8 cellular contexts compared by ENCODE assay signal in the genomic region with DNA sequence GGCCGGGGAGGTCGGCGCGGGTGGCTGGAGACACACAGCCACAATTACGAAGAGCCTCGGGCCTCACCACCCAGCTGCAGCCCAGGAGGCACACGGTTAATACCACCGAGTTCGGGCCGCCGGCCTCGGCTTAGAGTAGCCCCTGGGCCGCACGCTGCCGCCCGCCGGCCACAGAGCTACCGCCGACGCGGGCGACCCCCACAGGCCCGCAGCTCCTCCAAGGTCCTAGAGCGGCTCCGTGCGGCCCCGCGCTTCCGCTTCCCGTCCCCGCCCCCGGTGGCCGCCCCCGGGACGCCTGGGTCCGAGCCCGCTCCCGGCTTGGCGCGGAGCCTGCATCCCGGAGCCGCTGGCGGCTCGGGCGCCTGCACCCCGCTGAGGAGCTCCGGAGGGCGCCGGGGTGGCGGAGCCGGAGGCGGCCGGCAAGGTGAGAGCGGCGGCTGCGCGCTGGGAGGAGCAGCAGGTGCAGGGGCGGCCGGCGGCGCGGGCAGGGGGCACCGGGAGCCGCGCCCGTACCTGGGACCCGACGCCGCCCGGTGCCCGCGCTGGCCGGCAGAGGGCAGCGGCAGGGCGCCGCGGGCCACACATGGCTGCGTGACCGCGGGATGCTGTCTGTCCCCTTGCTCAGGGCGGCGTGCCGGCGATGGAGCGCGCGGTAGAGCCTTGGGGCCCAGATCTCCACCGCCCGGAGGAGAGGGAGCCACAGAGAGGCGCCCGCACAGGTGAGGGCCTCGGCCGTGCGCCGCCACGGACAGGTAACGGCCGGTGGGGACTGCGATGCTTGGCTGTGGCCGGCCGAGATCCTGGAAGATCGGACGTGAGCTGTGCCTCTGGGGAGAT. TPM values are rescaled to one million over a fixed set of nuclear protein-coding genes. Genes with fewer than 3 reads are reported as not detected.
DNase-seq lines count a peak whose midpoint lies in the region; ATAC-seq, FAIRE-seq and TF ChIP-seq lines count a peak whose summit lies in the region.

A gene (plus strand): TSS at position 266 of the 837 bp plus-strand sequence. CDS start 375 bp downstream, at position 641.

- ATAC-seq in HG03457 (IDR thresholded peaks at IDR 0.05; ENCODE audit: unreplicated experiment) = no peak

- no peaks in the 10 kb centered on the region for H3K9me3 ChIP-seq in astrocyte (ENCODE audit: insufficient read depth, low read depth, low read length)
- H3K9me3 ChIP-seq in right atrium auricular region = no peaks in the 10 kb centered on the region

- H3K4me1 Mint-ChIP-seq in HFFc6 (ENCODE audit: low read depth) = peaks cover 38% of the 10 kb centered on the region
- peaks cover 16% of the 10 kb centered on the region for H3K4me1 Mint-ChIP-seq in astrocyte (ENCODE audit: low read depth, unreplicated experiment)

- peaks cover 42% of the 10 kb centered on the region for H3K79me2 ChIP-seq in astrocyte (ENCODE audit: insufficient read depth, low read length)

- H3K27ac ChIP-seq in astrocyte (ENCODE audit: low read depth, low read length) = peak within 1 kb of the TSS; percentile 80
- peak within 1 kb of the TSS; percentile 84 to 89 for H3K27ac ChIP-seq in right atrium auricular region

- H2AFZ ChIP-seq in astrocyte (ENCODE audit: low read depth, low read length) = peak within 1 kb of the TSS; percentile 83

- peak within 1 kb of the TSS; percentile 91 for H3K4me3 Mint-ChIP-seq in HFFc6
- H3K4me3 Mint-ChIP-seq in astrocyte (ENCODE audit: unreplicated experiment) = peak within 1 kb of the TSS; percentile 90

- intact Hi-C loops in posterior cingulate gyrus (cut with DNase I) = loop anchor here (1.0 to 5.0 kb wide), 3 partner anchors 12 to 48 kb away; a partner anchor contains a TSS

- FAIRE-seq in astrocyte (lab: Jason Lieb, UNC) = no peak

- H3K27me3 Mint-ChIP-seq in HFFc6 (ENCODE audit: insufficient read depth) = no peaks in the 10 kb centered on the region; the same call in 1 of the 2 replicates
- H3K27me3 Mint-ChIP-seq in astrocyte (ENCODE audit: low read depth, unreplicated experiment) = no peaks in the 10 kb centered on the region

- H3K9ac ChIP-seq in astrocyte (ENCODE audit: low read length) = peak within 1 kb of the TSS; percentile 79

- H3K4me1 ChIP-seq in astrocyte (ENCODE audit: insufficient read depth, low read length) (peaks cover 26% of the 10 kb centered on the region), right atrium auricular region (peaks cover 0 to 32% of the 10 kb centered on the region in 2 donors)

- H3K36me3 ChIP-seq in astrocyte (ENCODE audit: insufficient read depth, low read length) (peaks cover 5% of the 10 kb centered on the region), right atrium auricular region (peaks cover 11% of the 10 kb centered on the region)

- no peaks in the 10 kb centered on the region for H3K36me3 Mint-ChIP-seq in HFFc6 (ENCODE audit: low read depth)
- peaks cover 13% of the 10 kb centered on the region for H3K36me3 Mint-ChIP-seq in astrocyte (ENCODE audit: low read depth, unreplicated experiment)

- peak; percentile 85 for DNase-seq in GM10266 (ENCODE audit: extremely low spot score)
- DNase-seq in HFFc6 = peak; percentile 77
- peak; percentile 55 for DNase-seq in NCI-H128 (lab: John Stamatoyannopoulos, UW; ENCODE audit: unreplicated experiment)
- peak; percentile 92 for DNase-seq in SW480 (ENCODE audit: low spot score)
- DNase-seq in astrocyte (ENCODE audit: low read depth) = peak; percentile 84
- DNase-seq in right atrium auricular region (ENCODE audit: low spot score) = peak; percentile 83
- peak; percentile 74 to 99 (median 90) for DNase-seq in posterior cingulate gyrus

- H3K27ac Mint-ChIP-seq in HFFc6 (peak within 1 kb of the TSS; percentile 91), astrocyte (ENCODE audit: unreplicated experiment) (peak within 1 kb of the TSS; percentile 92)

- H3K9me3 Mint-ChIP-seq in HFFc6 (no peaks in the 10 kb centered on the region), astrocyte (ENCODE audit: unreplicated experiment) (peaks cover 3% of the 10 kb centered on the region)

- H3K4me3 ChIP-seq in astrocyte (ENCODE audit: insufficient read depth, low read depth, low read length) = peak within 1 kb of the TSS; percentile 60
- H3K4me3 ChIP-seq in right atrium auricular region = peak within 1 kb of the TSS; percentile 83

- peak within 1 kb of the TSS; percentile 86 for H3K4me2 ChIP-seq in astrocyte (ENCODE audit: low read length)

- no peaks in the 10 kb centered on the region for H4K20me1 ChIP-seq in astrocyte (ENCODE audit: insufficient read depth, low read length)

- peak; percentile 69 for TF ChIP-seq CTCF in GM10266 (IDR thresholded peaks at IDR 0.05; ENCODE audit: control insufficient read depth, insufficient read depth, low read depth, missing control alignments)
- peak; percentile 58; the same call in 1 of the 2 replicates for TF ChIP-seq CTCF in HFFc6 (IDR thresholded peaks at IDR 0.05)
- no peak for TF ChIP-seq CTCF in astrocyte (IDR thresholded peaks at IDR 0.05; ENCODE audit: insufficient read depth, low read depth, low read length)
- peak; percentile 31 to 43 for TF ChIP-seq CTCF in right atrium auricular region (IDR thresholded peaks at IDR 0.05)

- H3K27me3 ChIP-seq in astrocyte (ENCODE audit: insufficient read depth, low read length) = no peaks in the 10 kb centered on the region
- H3K27me3 ChIP-seq in right atrium auricular region = no peaks in the 10 kb centered on the region

RNA-seq across cellular contexts. Expression of the gene that starts here (rescaled TPM):
- total RNA-seq in HFFc6 (2021; fragmentation: NEBNext Ultra II Directional; extraction: Animal tissue kit (Norgen Biotek cat#: 25700)) = 1 to 10 TPM; 5.3 to 7.9 (median 6.1) TPM
- total RNA-seq in astrocyte (16.0 and 19.5 TPM in 2 replicates), right atrium auricular region (10 to 100 TPM in 1 of 2 donors, 1 to 10 TPM in 1; 5.7 to 10.7 TPM)
